12 cellular contexts compared by ENCODE assay signal in genomic region chr22:48098936-48099245, GRCh38.
DNase-seq lines count a peak whose midpoint lies in the region; ATAC-seq and TF ChIP-seq lines count a peak whose summit lies in the region.
"Had no signal": no experiment of that assay in that cellular context is flagged by ENCODE, and none has a peak within 500 bp of the region (broad histone marks: within the 10 kb centered on the region; RNA-seq: fewer than 3 reads in every experiment).

No MANE protein-coding gene starts in this region.

- H3K4me3 Mint-ChIP-seq in CD8-positive, alpha-beta memory T cell = peak overlapping the region; percentile 44 to 83 (median 78)

- CTCF ChIA-PET in CD8-positive, alpha-beta memory T cell (lab: Charles Lee) = no interaction called here

- intact Hi-C loops in transverse colon (cut with DNase I; ENCODE audit: low total_unique reads) = no loop called here

- TF ChIP-seq POLR2A in transverse colon (IDR thresholded peaks at IDR 0.05) = no peak

- H3K27ac Mint-ChIP-seq in CD8-positive, alpha-beta memory T cell = peak overlapping the region; percentile 73 to 95 (median 86)

- H3K27ac ChIP-seq in CD8-positive, alpha-beta memory T cell (ENCODE audit: low read depth, low read length) = peak overlapping the region; percentile 13
- H3K27ac ChIP-seq in duodenal mucosa (ENCODE audit: low read depth, low read length) (peak overlapping the region; percentile 10), transverse colon (no peak overlapping the region)

- peak overlapping the region; percentile 7 for H3K4me3 ChIP-seq in CD8-positive, alpha-beta memory T cell (ENCODE audit: low read length)
- H3K4me3 ChIP-seq in duodenal mucosa (ENCODE audit: low read depth in 1 of 2, low read length in 2 of 2) = peak overlapping the region in 1 of 2 donors; percentile 15
- H3K4me3 ChIP-seq in transverse colon = no peak overlapping the region

- H3K27me3 ChIP-seq in CD8-positive, alpha-beta memory T cell (ENCODE audit: insufficient read depth, low read length, poor library complexity, severe bottlenecking) = no peaks in the 10 kb centered on the region
- H3K27me3 ChIP-seq in duodenal mucosa (ENCODE audit: control insufficient read depth in 1 of 2, insufficient read depth in 2 of 2, low read length in 2 of 2) (no peaks in the 10 kb centered on the region), transverse colon (peaks cover 4% of the 10 kb centered on the region)

- no peak for TF ChIP-seq EP300 in transverse colon (IDR thresholded peaks at IDR 0.05; ENCODE audit: low read depth)

- no peaks in the 10 kb centered on the region for H3K36me3 ChIP-seq in CD8-positive, alpha-beta memory T cell (ENCODE audit: insufficient read depth, low read length)
- H3K36me3 ChIP-seq in duodenal mucosa (ENCODE audit: control insufficient read depth in 1 of 2, insufficient read depth in 2 of 2, low read length in 2 of 2) (no peaks in the 10 kb centered on the region), transverse colon (no peaks in the 10 kb centered on the region)

- H3K27me3 Mint-ChIP-seq in CD8-positive, alpha-beta memory T cell = no peaks in the 10 kb centered on the region

- no peak for TF ChIP-seq CTCF in transverse colon (IDR thresholded peaks at IDR 0.05)

- peaks cover 0 to 3% (median 0%) of the 10 kb centered on the region in 3 donors for H3K36me3 Mint-ChIP-seq in CD8-positive, alpha-beta memory T cell

- H3K9me3 Mint-ChIP-seq in CD8-positive, alpha-beta memory T cell = peaks cover 0 to 4% (median 0%) of the 10 kb centered on the region in 5 donors

- 67 to 75% methylated on average over 3 to 10 of the region's 10 CpGs for WGBS in transverse colon (ENCODE audit: low coverage in 1 of 2), 2 donors

- H3K9ac ChIP-seq in duodenal mucosa (ENCODE audit: low read depth in 1 of 2, low read length in 2 of 2) = no peak overlapping the region

- peaks cover 36% of the 10 kb centered on the region for H3K4me1 ChIP-seq in CD8-positive, alpha-beta memory T cell (ENCODE audit: insufficient read depth, low read length)
- H3K4me1 ChIP-seq in duodenal mucosa (ENCODE audit: control insufficient read depth in 1 of 2, insufficient read depth in 2 of 2, low read length in 2 of 2) = peaks cover 0 to 15% of the 10 kb centered on the region in 2 donors
- H3K4me1 ChIP-seq in transverse colon = no peaks in the 10 kb centered on the region

- POLR2A ChIA-PET in CD8-positive, alpha-beta memory T cell (lab: Charles Lee) = no interaction called here

- in situ Hi-C loops in transverse colon (cut with MboI; ENCODE audit: low pct_ligation_motif_present in 1 of 4, low pct_unique_long_range_greater_than_20kb in 1 of 4, low sequenced_read_pairs in 3 of 4) = no loop called here

- peak; percentile 18 for ATAC-seq in GM18909 (IDR thresholded peaks at IDR 0.05; ENCODE audit: poor library complexity, unreplicated experiment)
- peak; percentile 14 for ATAC-seq in HG03139 (IDR thresholded peaks at IDR 0.05; ENCODE audit: unreplicated experiment)
- ATAC-seq: HCT116 had no signal

- no peaks in the 10 kb centered on the region for H3K9me3 ChIP-seq in CD8-positive, alpha-beta memory T cell (ENCODE audit: low read length)
- no peaks in the 10 kb centered on the region for H3K9me3 ChIP-seq in duodenal mucosa (ENCODE audit: control insufficient read depth in 1 of 2, low read length in 2 of 2)
- no peaks in the 10 kb centered on the region for H3K9me3 ChIP-seq in transverse colon

- peaks cover 38 to 57% (median 44%) of the 10 kb centered on the region in 3 donors for H3K4me1 Mint-ChIP-seq in CD8-positive, alpha-beta memory T cell

- no peak for DNase-seq in CD8-positive, alpha-beta memory T cell
- DNase-seq in NCI-H774 (lab: John Stamatoyannopoulos, UW) (no peak), HuH-7 (ENCODE audit: low spot score) (no peak), transverse colon (no peak)
- DNase-seq in stimulated activated CD4-positive, alpha-beta T cell treated with anti-CD3 and anti-CD28 coated beads, Interleukin-15, amount 100 ng/mL, for 24 hours = no peak
- DNase-seq: Calu3, kidney glomerular epithelial cell, NCI-H1436 treated with DMSO at 0.1 percent for 48 hours had no signal

Comparison
In these comparisons a context has a peak if more than half of its experiments do, and no peak if none do; other contexts are left out.
1. H3K27ac ChIP-seq: peak in CD8-positive, alpha-beta memory T cell (single experiment) and duodenal mucosa (single experiment); none in transverse colon (0 of 4).